Comparison of ENCODE assay signal across 20 cellular contexts in genomic region chr11:115470928-115471327, GRCh38. TPM values are rescaled to one million over a fixed set of nuclear protein-coding genes. Genes with fewer than 3 reads are reported as not detected.
DNase-seq lines count a peak whose midpoint lies in the region; ATAC-seq and TF ChIP-seq lines count a peak whose summit lies in the region.
"Had no signal": no experiment of that assay in that cellular context is flagged by ENCODE, and none has a peak within 500 bp of the region (broad histone marks: within the 10 kb centered on the region; RNA-seq: fewer than 3 reads in every experiment).

No MANE protein-coding gene starts in this region.

- POLR2A ChIA-PET in OCI-LY7 (lab: Charles Lee), result interaction anchor here (0.8 to 4.5 kb wide), 8 partner anchors 12 to 51 kb away, joined by 3 to 23 read pairs (median 6); no protein-coding TSS in a partner anchor

- peaks cover 12% of the 10 kb centered on the region; the same call in 1 of the 2 replicates for H3K9me3 ChIP-seq in OCI-LY7 (ENCODE audit: low read length)
- H3K9me3 ChIP-seq in liver (ENCODE audit: control insufficient read depth in 4 of 4, low read length in 3 of 4), result no peaks in the 10 kb centered on the region
- H3K9me3 ChIP-seq: BE2C; BLaER1 treated with 17β-estradiol and CSF1 and Interleukin-3, amounts not matched to agents 10 nM and 100 nM had no signal

- 88% methylated on average over 3 of the region's 3 CpGs for WGBS in liver

- peak overlapping the region; percentile 21; the same call in 1 of the 2 replicates for H2AFZ ChIP-seq in OCI-LY7 (ENCODE audit: low read length)
- H2AFZ ChIP-seq: GM23248 had no signal

- H3K4me1 ChIP-seq in OCI-LY7 (ENCODE audit: insufficient read depth, low read length, poor library complexity, severe bottlenecking) (peaks cover 78% of the 10 kb centered on the region), liver (ENCODE audit: control insufficient read depth in 4 of 4, insufficient read depth in 4 of 4, low read length in 3 of 4) (peaks cover 6 to 29% (median 15%) of the 10 kb centered on the region in 4 donors)

- peak overlapping the region; percentile 87 for H3K27ac ChIP-seq in OCI-LY7 (ENCODE audit: low read depth, low read length, poor library complexity, severe bottlenecking)
- peak overlapping the region; percentile 36 to 66 for H3K27ac ChIP-seq in liver (ENCODE audit: low read depth in 1 of 2, low read length in 2 of 2)
- H3K27ac ChIP-seq: BLaER1 treated with 17β-estradiol and CSF1 and Interleukin-3, amounts not matched to agents 10 nM and 100 nM; GM23248 had no signal

- no peaks in the 10 kb centered on the region; the same call in 1 of the 2 replicates for H4K20me1 ChIP-seq in OCI-LY7 (ENCODE audit: insufficient read depth, low read length)
- H4K20me1 ChIP-seq: BLaER1 treated with 17β-estradiol and CSF1 and Interleukin-3, amounts not matched to agents 10 nM and 100 nM had no signal

- H3K4me3 ChIP-seq in OCI-LY7 (ENCODE audit: low read depth, low read length, poor library complexity, severe bottlenecking) (peak overlapping the region; percentile 26), liver (ENCODE audit: low read depth in 1 of 3, low read length in 3 of 3) (no peak overlapping the region)
- H3K4me3 ChIP-seq: BLaER1 treated with 17β-estradiol and CSF1 and Interleukin-3, amounts not matched to agents 10 nM and 100 nM; GM23248 had no signal

- no peak overlapping the region for H3K9ac ChIP-seq in liver (ENCODE audit: low read depth in 1 of 2, low read length in 2 of 2)
- H3K9ac ChIP-seq: BLaER1 treated with 17β-estradiol and CSF1 and Interleukin-3, amounts not matched to agents 10 nM and 100 nM; GM23248 had no signal

- peaks cover 5% of the 10 kb centered on the region; the same call in 1 of the 2 replicates for H3K36me3 ChIP-seq in OCI-LY7 (ENCODE audit: insufficient read depth, low read length)
- no peaks in the 10 kb centered on the region for H3K36me3 ChIP-seq in liver (ENCODE audit: control insufficient read depth in 4 of 4, insufficient read depth in 3 of 4, low read depth in 1 of 4, low read length in 3 of 4)
- H3K36me3 ChIP-seq: BLaER1 treated with 17β-estradiol and CSF1 and Interleukin-3, amounts not matched to agents 10 nM and 100 nM had no signal

- no peaks in the 10 kb centered on the region for H3K27me3 ChIP-seq in liver (ENCODE audit: control insufficient read depth in 4 of 4, insufficient read depth in 4 of 4, low read length in 3 of 4)
- H3K27me3 ChIP-seq: BE2C; BLaER1 treated with 17β-estradiol and CSF1 and Interleukin-3, amounts not matched to agents 10 nM and 100 nM had no signal

- H3K4me2 ChIP-seq in OCI-LY7 (ENCODE audit: low read length), result peak overlapping the region; percentile 72
- H3K4me2 ChIP-seq: BLaER1 treated with 17β-estradiol and CSF1 and Interleukin-3, amounts not matched to agents 10 nM and 100 nM had no signal

- ATAC-seq in GM19035 (IDR thresholded peaks at IDR 0.05; ENCODE audit: unreplicated experiment) (peak; percentile 10), GM21423 (IDR thresholded peaks at IDR 0.05; ENCODE audit: unreplicated experiment) (no peak)

- peaks cover 54% of the 10 kb centered on the region for H3K79me2 ChIP-seq in OCI-LY7 (ENCODE audit: insufficient read depth, low read depth, low read length)

- TF ChIP-seq RAD21 in liver (IDR thresholded peaks at IDR 0.05), result no peak

- TF ChIP-seq CTCF in OCI-LY7 (conservative IDR thresholded peaks at IDR 0.05; ENCODE audit: low read length), result no peak
- no peak for TF ChIP-seq CTCF in liver (IDR thresholded peaks at IDR 0.05; ENCODE audit: low read depth, low read length, missing input control)

- DNase-seq in OCI-LY7 (ENCODE audit: low spot score) (no peak), NCI-H1105 treated with DMSO at 0.1 percent for 48 hours (lab: John Stamatoyannopoulos, UW) (no peak), mesenteric fat pad (ENCODE audit: low spot score) (no peak), 8988T (no peak)
- DNase-seq: AML-193; Calu3; CD4-positive, alpha-beta T cell; COR-L47; DMS79 treated with DMSO at 0.1 percent for 48 hours; GF-D8; GM23248; H7; HCEC 1CT had no signal

- intact Hi-C loops in OCI-LY7 (cut with micrococcal nuclease; ENCODE audit: unreplicated experiment), result no loop called here

- no TSS peak for BruUV-seq in OCI-LY7 (replicated peaks; lab: Mats Ljungman, UMichigan)

- no peaks in the 10 kb centered on the region for H3K9me2 ChIP-seq in OCI-LY7 (ENCODE audit: insufficient read depth, low read length)

- CTCF ChIA-PET in OCI-LY7 (lab: Charles Lee; ENCODE audit: unreplicated experiment), result no interaction called here

TF ChIP-seq in liver, 16 proteins besides CTCF, POLR2A, EP300 and RAD21:
- TF ChIP-seq SP1 (IDR thresholded peaks at IDR 0.05) (no peak), HNF4G (IDR thresholded peaks at IDR 0.05) (no peak), HNF4A (conservative IDR thresholded peaks at IDR 0.05) (no peak), REST (IDR thresholded peaks at IDR 0.05) (no peak), NR2F2 (IDR thresholded peaks at IDR 0.05) (no peak), RXRA (IDR thresholded peaks at IDR 0.05) (no peak), JUND (IDR thresholded peaks at IDR 0.05) (no peak), EGR1 (IDR thresholded peaks at IDR 0.05; ENCODE audit: low read depth in 2 of 2) (no peak), FOXA1 (IDR thresholded peaks at IDR 0.05) (no peak), TAF1 (conservative IDR thresholded peaks at IDR 0.05) (no peak)
- TF ChIP-seq, protein P1, sequence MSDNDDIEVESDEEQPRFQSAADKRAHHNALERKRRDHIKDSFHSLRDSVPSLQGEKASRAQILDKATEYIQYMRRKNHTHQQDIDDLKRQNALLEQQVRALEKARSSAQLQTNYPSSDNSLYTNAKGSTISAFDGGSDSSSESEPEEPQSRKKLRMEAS (IDR thresholded peaks at IDR 0.05), result no peak
- TF ChIP-seq, protein P2, sequence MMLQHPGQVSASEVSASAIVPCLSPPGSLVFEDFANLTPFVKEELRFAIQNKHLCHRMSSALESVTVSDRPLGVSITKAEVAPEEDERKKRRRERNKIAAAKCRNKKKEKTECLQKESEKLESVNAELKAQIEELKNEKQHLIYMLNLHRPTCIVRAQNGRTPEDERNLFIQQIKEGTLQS (IDR thresholded peaks at IDR 0.05), result no peak

RNA-seq across cellular contexts. Expression of gene CADM1, which starts 33.3 kb away (rescaled TPM):
- total RNA-seq in OCI-LY7 (2014; rRNA removed; shearing (Covaris generic)), result 49.0 and 59.7 TPM in 2 replicates
- total RNA-seq in OCI-LY7 (2022) (78.3 and 89.7 TPM in 2 replicates), liver (10 to 100 TPM; 13.0 to 37.2 TPM), mesenteric fat pad (14.8 TPM)
- polyA plus RNA-seq in liver, result 10 to 100 TPM; 20.6 to 40.6 TPM
- total RNA-seq: G401 had no signal
- polyA plus RNA-seq: CD14-positive monocyte had no signal
